ENCODE assay signal across 31 cellular contexts in the genomic region with DNA sequence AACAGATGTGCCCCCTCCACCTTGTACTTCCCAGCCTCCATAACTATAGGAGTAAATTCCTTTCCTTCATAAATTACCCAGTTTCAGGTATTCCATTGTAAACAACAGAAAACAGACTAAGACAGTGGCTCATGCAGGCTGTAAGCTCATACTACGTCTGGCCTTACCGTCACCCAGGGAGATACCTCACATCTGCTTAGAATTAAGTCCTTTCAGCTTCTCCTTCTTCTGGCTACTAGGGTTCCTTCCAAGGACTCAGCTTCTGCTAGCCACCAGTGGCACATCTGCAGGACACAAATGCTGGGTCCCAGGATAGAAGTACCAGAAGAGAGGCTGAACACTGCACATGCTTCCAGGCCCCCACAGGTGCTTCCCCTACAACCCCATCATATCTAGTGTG.
"Had no signal": no experiment of that assay in that cellular context is flagged by ENCODE, and none has a peak within 500 bp of the region (broad histone marks: within the 10 kb centered on the region; RNA-seq: fewer than 3 reads in every experiment).

No MANE protein-coding gene starts in this region.

- DNase-seq: activated B cell treated with CpG ODN at 0.5 μM for 24 hours; activated CD4-positive, alpha-beta memory T cell treated with anti-CD3 and anti-CD28 coated beads for 36 hours; activated CD4-positive, alpha-beta T cell treated with anti-CD3 and anti-CD28 coated beads for 4 hours; activated CD4-positive, alpha-beta T cell treated with anti-CD3 and anti-CD28 coated beads, Interleukin-2, amount 10 ng/mL, durations not matched to agents 24 days and 14 days; activated CD4-positive, alpha-beta T cell treated with anti-CD3 and anti-CD28 coated beads, Interleukin-2, amount 50 U/mL, for 1 hour; activated CD4-positive, alpha-beta T cell treated with anti-CD3 and anti-CD28 coated beads, Interleukin-2, amount 50 U/mL, for 4 hours; activated CD4-positive, CD25-positive, alpha-beta regulatory T cell treated with anti-CD3 and anti-CD28 coated beads, Interleukin-2, amount 50 U/mL, for 72 hours; activated CD8-positive, alpha-beta memory T cell treated with anti-CD3 and anti-CD28 coated beads, Interleukin-2, amount 50 U/mL, for 4 hours; activated CD8-positive, alpha-beta T cell treated with anti-CD3 and anti-CD28 coated beads for 36 hours; activated effector memory CD4-positive, alpha-beta T cell treated with anti-CD3 and anti-CD28 coated beads, Interleukin-2, amount 50 U/mL, for 16 hours; activated gamma-delta T cell treated with Interleukin-2 at 50 U/mL for 16 hours; activated naive CD4-positive, alpha-beta T cell; activated naive CD4-positive, alpha-beta T cell treated with anti-CD3 and anti-CD28 coated beads for 36 hours; activated naive CD4-positive, alpha-beta T cell treated with anti-CD3 and anti-CD28 coated beads, Interleukin-2, amount 50 U/mL, for 16 hours; activated naive CD8-positive, alpha-beta T cell treated with anti-CD3 and anti-CD28 coated beads for 36 hours; activated T-cell treated with anti-CD3 and anti-CD28 coated beads for 4 hours; activated T-cell treated with anti-CD3 and anti-CD28 coated beads, Interleukin-2, amount 50 U/mL, for 1 hour; activated T-cell treated with anti-CD3 and anti-CD28 coated beads, Interleukin-2, amount 50 U/mL, for 4 hours; activated T-cell treated with anti-CD3 and anti-CD28 coated beads, Interleukin-2, amount 50 U/mL, for 72 hours; adrenal gland; amniotic stem cell; aorta; caudate nucleus; cerebellar nuclear complex; T-cell; T-helper 2 cell; T-helper 9 cell had no signal

- H3K4me1 ChIP-seq: adrenal gland had no signal

- H3K27ac ChIP-seq: adrenal gland, cardiac muscle cell, VCaP had no signal

- H3K4me3 ChIP-seq: adrenal gland, cardiac muscle cell had no signal

- H3K36me3 ChIP-seq: adrenal gland, cardiac muscle cell had no signal

- ATAC-seq: activated CD8-positive, alpha-beta T cell treated with anti-CD3 and anti-CD28 coated beads for 36 hours; activated naive CD4-positive, alpha-beta T cell treated with anti-CD3 and anti-CD28 coated beads, Interleukin-2, amount 50 U/mL, for 72 hours; activated T-cell treated with anti-CD3 and anti-CD28 coated beads, Interleukin-2, amount 50 U/mL, for 4 hours; activated T-cell treated with anti-CD3 and anti-CD28 coated beads, Interleukin-2, amount 50 U/mL, for 72 hours; activated T-helper 17 cell treated with anti-CD3 and anti-CD28 coated beads, Interleukin-2, amount 50 U/mL, for 72 hours; T-cell had no signal

- H3K27me3 ChIP-seq: adrenal gland, cardiac muscle cell had no signal
